10 cellular contexts compared by ENCODE assay signal in genomic region chr1:59064592-59064991, GRCh38.
"Had no signal": no experiment of that assay in that cellular context is flagged by ENCODE, and none has a peak within 500 bp of the region (broad histone marks: within the 10 kb centered on the region; RNA-seq: fewer than 3 reads in every experiment).

No MANE protein-coding gene starts in this region.

- H3K9me3 Mint-ChIP-seq: activated T-cell treated with anti-CD3 and anti-CD28 coated beads, Interleukin-2, amount 50 U/mL, for 24 hours had no signal

- H3K4me3 Mint-ChIP-seq: activated T-cell treated with anti-CD3 and anti-CD28 coated beads, Interleukin-2, amount 50 U/mL, for 24 hours had no signal

- H3K4me3 ChIP-seq: ascending aorta, transverse colon had no signal

- H3K27ac ChIP-seq: ascending aorta, transverse colon, VCaP had no signal

- ATAC-seq: esophagus mucosa had no signal

- H3K27me3 Mint-ChIP-seq: activated T-cell treated with anti-CD3 and anti-CD28 coated beads, Interleukin-2, amount 50 U/mL, for 24 hours had no signal

- H3K27me3 ChIP-seq: ascending aorta, transverse colon had no signal

- H3K36me3 ChIP-seq: ascending aorta, transverse colon had no signal

- H3K9me3 ChIP-seq: ascending aorta, transverse colon had no signal

- DNase-seq: activated CD4-positive, alpha-beta T cell treated with anti-CD3 and anti-CD28 coated beads for 48 hours; activated T-cell treated with anti-CD3 and anti-CD28 coated beads, Interleukin-2, amount 50 U/mL, for 24 hours; hypothalamus; midbrain; retina; stimulated activated CD4-positive, alpha-beta T cell treated with anti-CD3 and anti-CD28 coated beads, Interleukin-4, amount 100 ng/mL, for 24 hours; transverse colon had no signal
